14 cellular contexts compared by ENCODE assay signal in genomic region chr9:42386477-42386876, GRCh38.
"Had no signal": no experiment of that assay in that cellular context is flagged by ENCODE, and none has a peak within 500 bp of the region (broad histone marks: within the 10 kb centered on the region; RNA-seq: fewer than 3 reads in every experiment).

No MANE protein-coding gene starts in this region.

- DNase-seq: activated CD4-positive, alpha-beta T cell treated with anti-CD3 and anti-CD28 coated beads for 48 hours; activated CD8-positive, alpha-beta memory T cell treated with anti-CD3 and anti-CD28 coated beads, Interleukin-2, amount 50 U/mL, for 48 hours; activated CD8-positive, alpha-beta T cell treated with anti-CD3 and anti-CD28 coated beads, Interleukin-2, amount 10 ng/mL, durations not matched to agents 7 days and 5 days; activated naive CD4-positive, alpha-beta T cell treated with Interleukin-2 at 50 U/mL for 16 hours; adrenal gland; foreskin melanocyte; kidney glomerular epithelial cell; ovary; stimulated activated CD4-positive, alpha-beta T cell treated with anti-CD3 and anti-CD28 coated beads, Interleukin-4, amount 100 ng/mL, for 1 hour; stimulated activated CD8-positive, alpha-beta memory T cell treated with anti-CD3 and anti-CD28 coated beads, Interleukin-4, amount 100 ng/mL, for 48 hours; stimulated activated naive CD8-positive, alpha-beta T cell treated with anti-CD3 and anti-CD28 coated beads, Interleukin-15, amount 100 ng/mL, for 72 hours; testis had no signal

- H3K27ac ChIP-seq: adrenal gland, neural progenitor cell, ovary, testis had no signal

- H3K27me3 ChIP-seq: adrenal gland, neural progenitor cell, ovary, testis had no signal

- H3K4me2 ChIP-seq: neural progenitor cell had no signal

- H3K4me3 ChIP-seq: adrenal gland, neural progenitor cell, ovary, testis had no signal

- H3K9ac ChIP-seq: neural progenitor cell had no signal

- H3K9me3 ChIP-seq: adrenal gland, testis had no signal

- H3K36me3 ChIP-seq: adrenal gland, neural progenitor cell, ovary had no signal

- H2AFZ ChIP-seq: neural progenitor cell had no signal

- H3K4me1 ChIP-seq: adrenal gland, neural progenitor cell, testis had no signal

- ATAC-seq: activated CD8-positive, alpha-beta T cell treated with anti-CD3 and anti-CD28 coated beads, Interleukin-2, amount 10 ng/mL, durations not matched to agents 7 days and 5 days; stimulated activated naive CD8-positive, alpha-beta T cell treated with anti-CD3 and anti-CD28 coated beads, Interleukin-15, amount 100 ng/mL, for 72 hours; WTC11 had no signal
